Comparison of ENCODE assay signal across 24 cellular contexts in the genomic region with DNA sequence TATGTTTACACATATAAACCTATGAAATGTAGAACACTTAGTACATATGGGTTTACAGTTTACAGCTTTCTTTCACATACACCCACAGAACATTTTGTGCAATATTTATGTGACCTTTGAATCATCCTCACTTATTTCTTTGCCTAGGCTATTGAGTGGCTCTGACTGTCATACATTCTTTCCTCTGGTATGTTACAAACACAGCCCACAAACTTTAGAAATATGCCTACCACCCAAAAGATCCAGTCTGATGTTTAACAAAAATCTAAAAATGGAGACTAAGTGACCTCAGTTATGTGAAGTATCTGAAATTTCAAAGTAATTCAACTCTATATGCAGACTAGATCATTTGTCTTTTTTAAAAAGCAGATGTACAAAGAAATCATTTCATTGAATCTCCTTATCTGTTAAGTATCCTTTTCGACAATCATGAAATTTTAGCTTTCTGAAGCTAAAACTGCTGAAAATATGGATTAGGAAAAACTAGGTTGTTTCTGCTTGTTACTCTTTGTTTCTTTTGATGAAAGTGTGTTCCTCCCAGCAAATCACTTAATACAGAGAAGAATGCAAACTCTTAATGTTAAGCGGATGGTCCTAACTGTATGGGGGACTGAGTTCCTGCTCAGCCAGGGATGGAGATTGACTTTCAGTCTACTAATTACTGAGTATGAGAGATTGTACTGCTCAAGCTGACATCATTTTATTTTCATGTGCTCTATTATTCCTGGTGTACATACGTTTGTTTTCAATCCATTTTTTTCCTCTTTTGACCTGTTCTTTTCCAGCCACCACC. TPM values are rescaled to one million over a fixed set of nuclear protein-coding genes. Genes with fewer than 3 reads are reported as not detected.
DNase-seq lines count a peak whose midpoint lies in the region; ATAC-seq, FAIRE-seq and TF ChIP-seq lines count a peak whose summit lies in the region.
"Had no signal": no experiment of that assay in that cellular context is flagged by ENCODE, and none has a peak within 500 bp of the region (broad histone marks: within the 10 kb centered on the region; RNA-seq: fewer than 3 reads in every experiment).

No MANE protein-coding gene starts in this region.

- no peak overlapping the region; the same call in 1 of the 2 replicates for H3K4me3 ChIP-seq in AG04449 (ENCODE audit: low read depth, low read length)
- H3K4me3 ChIP-seq in HepG2 (replicated peaks in 1 of 3; ENCODE audit: insufficient read depth in 1 of 3, low read depth in 2 of 3, low read length in 3 of 3): no peak overlapping the region
- H3K4me3 ChIP-seq: MG63 had no signal

- POLR2A ChIA-PET in AG04449 (lab: Yijun Ruan, JAX) (interaction anchor here (0.5 to 1.3 kb wide), 4 partner anchors 12 to 133 kb away, joined by 3 to 5 read pairs (median 4); no protein-coding TSS in a partner anchor), HepG2 (lab: Yijun Ruan, JAX) (no interaction called here)

- no TSS peak for BruUV-seq in HepG2 (replicated peaks; lab: Mats Ljungman, UMichigan)

- H3K27ac ChIP-seq in HepG2 (ENCODE audit: extremely low read length, insufficient read depth, low read length): no peak overlapping the region
- H3K27ac ChIP-seq: foreskin keratinocyte, HL-60, neutrophil had no signal

- H3K4me1 Mint-ChIP-seq in stimulated activated memory B cell treated with anti-CD40 and anti-IgM and Interleukin-4, amounts not matched to agents 10 μg/mL and 1 μg/mL and 100 μg/mL, for 72 hours: no peaks in the 10 kb centered on the region
- H3K4me1 Mint-ChIP-seq: activated CD4-positive, alpha-beta T cell treated with anti-CD3 and anti-CD28 coated beads, Interleukin-2, amount 10 ng/mL, durations not matched to agents 7 days and 5 days; H9; stimulated activated naive CD8-positive, alpha-beta T cell treated with anti-CD3 and anti-CD28 coated beads, Interleukin-15, amount 100 ng/mL, for 72 hours had no signal

- peaks cover 11% of the 10 kb centered on the region; the same call in 1 of the 2 replicates for H3K9me3 ChIP-seq in HepG2 (ENCODE audit: low read length)

- H3K36me3 ChIP-seq in HepG2 (replicated peaks in 1 of 2; ENCODE audit: control insufficient read depth in 1 of 2, insufficient read depth in 2 of 2, low read length in 2 of 2): no peaks in the 10 kb centered on the region
- H3K36me3 ChIP-seq: MG63, neutrophil had no signal

- H3K9ac ChIP-seq in HepG2 (ENCODE audit: insufficient read depth, low read depth, low read length): no peak overlapping the region

- H3K27me3 Mint-ChIP-seq in stimulated activated memory B cell treated with anti-CD40 and anti-IgM and Interleukin-4, amounts not matched to agents 10 μg/mL and 1 μg/mL and 100 μg/mL, for 72 hours: no peaks in the 10 kb centered on the region
- H3K27me3 Mint-ChIP-seq: activated CD4-positive, alpha-beta T cell treated with anti-CD3 and anti-CD28 coated beads, Interleukin-2, amount 10 ng/mL, durations not matched to agents 7 days and 5 days; stimulated activated naive CD8-positive, alpha-beta T cell treated with anti-CD3 and anti-CD28 coated beads, Interleukin-15, amount 100 ng/mL, for 72 hours had no signal

- no peaks in the 10 kb centered on the region for H3K27me3 ChIP-seq in HepG2 (ENCODE audit: control insufficient read depth in 1 of 2, insufficient read depth in 2 of 2, low read length in 2 of 2)
- H3K27me3 ChIP-seq: foreskin keratinocyte, MG63, neutrophil had no signal

- H2AFZ ChIP-seq in HepG2 (ENCODE audit: low read length): no peak overlapping the region

- no peak for TF ChIP-seq CTCF in AG04449 (IDR thresholded peaks at IDR 0.05; ENCODE audit: insufficient read depth, low read length, missing control alignments)
- TF ChIP-seq CTCF in HepG2 (CRISPR knock-in tag; IDR thresholded peaks at IDR 0.05): no peak

- DNase-seq in AG04449 (ENCODE audit: low read depth, low spot score): peak; percentile 73
- DNase-seq in LHCN-M2 (ENCODE audit: low read depth): peak; percentile 84
- DNase-seq in epidermal melanocyte (ENCODE audit: insufficient read length, low spot score): peak; percentile 68
- no peak for DNase-seq in HepG2 (ENCODE audit: low spot score)
- no peak for DNase-seq in NCI-H1105 (lab: John Stamatoyannopoulos, UW)
- DNase-seq: activated CD4-positive, alpha-beta T cell treated with anti-CD3 and anti-CD28 coated beads, Interleukin-2, amount 10 ng/mL, durations not matched to agents 7 days and 5 days; activated T-cell treated with anti-CD3 and anti-CD28 coated beads, Interleukin-2, amount 50 U/mL, for 4 hours; cortex of kidney; foreskin keratinocyte; H9; MG63; NCI-H2107; Right ventricle myocardium superior; stimulated activated naive CD8-positive, alpha-beta T cell treated with anti-CD3 and anti-CD28 coated beads, Interleukin-15, amount 100 ng/mL, for 72 hours had no signal

- TF ChIP-seq RAD21 in HepG2 (CRISPR knock-in tag; IDR thresholded peaks at IDR 0.05): no peak

- no peak overlapping the region for H3K27ac Mint-ChIP-seq in stimulated activated memory B cell treated with anti-CD40 and anti-IgM and Interleukin-4, amounts not matched to agents 10 μg/mL and 1 μg/mL and 100 μg/mL, for 72 hours
- H3K27ac Mint-ChIP-seq: activated CD4-positive, alpha-beta T cell treated with anti-CD3 and anti-CD28 coated beads, Interleukin-2, amount 10 ng/mL, durations not matched to agents 7 days and 5 days; stimulated activated naive CD8-positive, alpha-beta T cell treated with anti-CD3 and anti-CD28 coated beads, Interleukin-15, amount 100 ng/mL, for 72 hours had no signal

- no peak for TF ChIP-seq POLR2A in HepG2 (IDR thresholded peaks at IDR 0.05; ENCODE audit: insufficient read depth in 1 of 2, low read depth in 2 of 2, low read length in 2 of 2)

- CTCF ChIA-PET in AG04449 (lab: Yijun Ruan, JAX) (interaction anchor here (0.6 to 6.1 kb wide), 7 partner anchors 9 to 133 kb away, joined by 3 to 41 read pairs (median 4); no protein-coding TSS in a partner anchor), HepG2 (lab: Yijun Ruan, JAX; ENCODE audit: low intra/inter-chr PET ratio, low total read pairs) (no interaction called here)

- in situ Hi-C loops in HepG2 (cut with HindIII; ENCODE audit: extremely low pct_ligation_motif_present, low pct_unique_long_range_greater_than_20kb): no loop called here

- no peak for TF ChIP-seq EP300 in HepG2 (IDR thresholded peaks at IDR 0.05; ENCODE audit: low read depth in 2 of 2, low read length in 2 of 2)
- TF ChIP-seq EP300 in HepG2 (CRISPR knock-in tag; IDR thresholded peaks at IDR 0.05; ENCODE audit: borderline replicate concordance): no peak

- intact Hi-C loops in HepG2 (cut with micrococcal nuclease; ENCODE audit: unreplicated experiment): no loop called here

- 6% methylated on average over 3 of the region's 3 CpGs for WGBS in HepG2 (ENCODE audit: low lambda C conversion rate)

- no peak overlapping the region for H3K4me2 ChIP-seq in HepG2 (ENCODE audit: low read depth, low read length)

- ATAC-seq in HepG2 (peak; percentile 62; the same call in 2 of the 3 replicates), GM21390 (IDR thresholded peaks at IDR 0.05; ENCODE audit: unreplicated experiment) (no peak), HG03135 (IDR thresholded peaks at IDR 0.05; ENCODE audit: unreplicated experiment) (no peak)
- ATAC-seq in stimulated activated memory B cell treated with anti-CD40 and anti-IgM and Interleukin-4, amounts not matched to agents 10 μg/mL and 1 μg/mL and 100 μg/mL, for 72 hours: no peak
- ATAC-seq: activated T-cell treated with anti-CD3 and anti-CD28 coated beads, Interleukin-2, amount 50 U/mL, for 4 hours; foreskin keratinocyte; stimulated activated naive CD8-positive, alpha-beta T cell treated with anti-CD3 and anti-CD28 coated beads, Interleukin-15, amount 100 ng/mL, for 72 hours had no signal

- no peaks in the 10 kb centered on the region for H3K79me2 ChIP-seq in HepG2 (ENCODE audit: insufficient read depth, low read length)

- no peaks in the 10 kb centered on the region for H3K4me1 ChIP-seq in HepG2 (ENCODE audit: insufficient read depth, low read length)
- H3K4me1 ChIP-seq: foreskin keratinocyte had no signal

- no peak overlapping the region for H3K4me3 Mint-ChIP-seq in stimulated activated memory B cell treated with anti-CD40 and anti-IgM and Interleukin-4, amounts not matched to agents 10 μg/mL and 1 μg/mL and 100 μg/mL, for 72 hours
- H3K4me3 Mint-ChIP-seq: activated CD4-positive, alpha-beta T cell treated with anti-CD3 and anti-CD28 coated beads, Interleukin-2, amount 10 ng/mL, durations not matched to agents 7 days and 5 days; activated T-cell treated with anti-CD3 and anti-CD28 coated beads, Interleukin-2, amount 50 U/mL, for 4 hours; H9; stimulated activated naive CD8-positive, alpha-beta T cell treated with anti-CD3 and anti-CD28 coated beads, Interleukin-15, amount 100 ng/mL, for 72 hours had no signal

- H3K9me3 Mint-ChIP-seq in stimulated activated memory B cell treated with anti-CD40 and anti-IgM and Interleukin-4, amounts not matched to agents 10 μg/mL and 1 μg/mL and 100 μg/mL, for 72 hours: peaks cover 6% of the 10 kb centered on the region

- H3K36me3 Mint-ChIP-seq in stimulated activated memory B cell treated with anti-CD40 and anti-IgM and Interleukin-4, amounts not matched to agents 10 μg/mL and 1 μg/mL and 100 μg/mL, for 72 hours: peaks cover 6% of the 10 kb centered on the region

- no peak for FAIRE-seq in HepG2 (lab: Jason Lieb, UNC)
- FAIRE-seq: D721Med had no signal

- H4K20me1 ChIP-seq in HepG2 (ENCODE audit: insufficient read depth, low read length): no peaks in the 10 kb centered on the region

RNA-seq across cellular contexts. Expression of gene CCDC54, which starts 27.7 kb away (rescaled TPM):
- total RNA-seq in LHCN-M2 (2014; rRNA removed) (not detected in 2 replicates), HepG2 (2016; rRNA removed; fragmentation: Illumina TruSeq; extraction: Trizol) (not detected in 2 replicates)
- polyA plus RNA-seq in LHCN-M2 (2012): 0.13 TPM
- not detected in 2 replicates for total RNA-seq in HepG2 (2016; cell fraction: cytosol; rRNA removed; fragmentation: Illumina TruSeq; extraction: Trizol; ENCODE audit: low read depth)
- not detected in 2 replicates for total RNA-seq in HepG2 (2016; cell fraction: insoluble cytoplasmic fraction; rRNA removed; fragmentation: Illumina TruSeq; extraction: Trizol)
- not detected in 2 replicates for total RNA-seq in HepG2 (2016; cell fraction: membrane; rRNA removed; fragmentation: Illumina TruSeq; extraction: Trizol)
- total RNA-seq in HepG2 (2016; cell fraction: nucleus; rRNA removed; fragmentation: Illumina TruSeq; extraction: Trizol): not detected in 2 replicates
- not detected in 2 replicates for polyA plus RNA-seq in HepG2 (2011; rRNA removed)
- not detected in 2 replicates for polyA plus RNA-seq in HepG2 (2011; cell fraction: cytosol; rRNA removed)
- polyA plus RNA-seq in HepG2 (2011; cell fraction: nucleus; rRNA removed): not detected in 2 replicates
- polyA plus RNA-seq in HepG2 (2012): not detected in 2 replicates
- polyA plus RNA-seq in HepG2 (2016; cell fraction: cytosol; fragmentation: Illumina TruSeq; extraction: Trizol; ENCODE audit: low read depth): not detected in 2 replicates
- not detected in 2 replicates for polyA plus RNA-seq in HepG2 (2016; cell fraction: insoluble cytoplasmic fraction; fragmentation: Illumina TruSeq; extraction: Trizol; ENCODE audit: low read depth)
- polyA plus RNA-seq in HepG2 (2016; cell fraction: membrane; fragmentation: Illumina TruSeq; extraction: Trizol; ENCODE audit: low read depth): not detected in 2 replicates
- not detected in 2 replicates for polyA plus RNA-seq in HepG2 (2016; cell fraction: nucleus; fragmentation: Illumina TruSeq; extraction: Trizol; ENCODE audit: insufficient read depth, low read depth)
- polyA minus RNA-seq in HepG2 (2011; rRNA and poly(A)+ RNA removed; ENCODE audit: low replicate concordance): not detected in 2 replicates
- not detected in 2 replicates for polyA minus RNA-seq in HepG2 (2011; cell fraction: cytosol; rRNA and poly(A)+ RNA removed)
- polyA minus RNA-seq in HepG2 (2011; cell fraction: nucleus; rRNA and poly(A)+ RNA removed): not detected in 2 replicates
- total RNA-seq: A673; activated CD4-positive, alpha-beta T cell treated with anti-CD3 and anti-CD28 coated beads, Interleukin-2, amount 10 ng/mL, durations not matched to agents 7 days and 5 days; activated T-cell treated with anti-CD3 and anti-CD28 coated beads, Interleukin-2, amount 50 U/mL, for 4 hours; foreskin keratinocyte; H9; mesenteric fat pad; Right ventricle myocardium superior; urinary bladder had no signal
- polyA plus RNA-seq: adipose tissue, foreskin keratinocyte, urinary bladder had no signal

Comparison
In these comparisons a context has a peak if more than half of its experiments do, and no peak if none do; other contexts are left out.
1. DNase-seq: peak in AG04449 (single experiment), LHCN-M2 (single experiment) and epidermal melanocyte (single experiment); none in HepG2 (single experiment) and NCI-H1105 (single experiment).